Comparison of ENCODE assay signal across 1 cellular context in the genomic region with DNA sequence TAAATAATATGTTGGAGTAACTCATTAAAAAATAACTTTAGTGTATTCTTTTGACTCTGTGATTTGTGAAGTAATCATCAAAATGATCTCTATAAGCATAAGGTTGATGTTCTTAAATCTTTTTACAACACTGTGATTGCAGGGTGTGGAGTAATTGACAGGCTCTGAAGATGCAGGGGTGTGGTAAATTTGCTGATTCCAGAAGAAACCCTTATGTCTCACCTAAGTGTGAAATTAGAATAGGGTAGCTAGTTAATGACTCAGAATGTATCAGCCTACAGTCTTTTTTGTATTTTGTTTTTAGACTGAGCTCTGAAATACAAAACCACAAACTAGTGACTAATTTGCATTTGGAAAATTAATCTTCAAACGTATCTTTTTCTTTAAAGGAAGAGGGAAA.
TF ChIP-seq lines count a peak whose summit lies in the region.

No MANE protein-coding gene starts in this region.

TF ChIP-seq in WTC11, 78 proteins besides CTCF, POLR2A, EP300 and RAD21 (continued from another document):
- TF ChIP-seq, protein P1, sequence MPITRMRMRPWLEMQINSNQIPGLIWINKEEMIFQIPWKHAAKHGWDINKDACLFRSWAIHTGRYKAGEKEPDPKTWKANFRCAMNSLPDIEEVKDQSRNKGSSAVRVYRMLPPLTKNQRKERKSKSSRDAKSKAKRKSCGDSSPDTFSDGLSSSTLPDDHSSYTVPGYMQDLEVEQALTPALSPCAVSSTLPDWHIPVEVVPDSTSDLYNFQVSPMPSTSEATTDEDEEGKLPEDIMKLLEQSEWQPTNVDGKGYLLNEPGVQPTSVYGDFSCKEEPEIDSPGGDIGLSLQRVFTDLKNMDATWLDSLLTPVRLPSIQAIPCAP (CRISPR knock-in tag; IDR thresholded peaks at IDR 0.05), result no peak
